In genomic region chr3:9914559-9915251, GRCh38 we compare ENCODE assay signal across 8 cellular contexts. TPM values are rescaled to one million over a fixed set of nuclear protein-coding genes. Genes with fewer than 3 reads are reported as not detected.
DNase-seq lines count a peak whose midpoint lies in the region; ATAC-seq, FAIRE-seq and TF ChIP-seq lines count a peak whose summit lies in the region.

No MANE protein-coding gene starts in this region.

- peaks cover 47% of the 10 kb centered on the region for H3K4me1 ChIP-seq in left ventricle myocardium inferior
- H3K4me1 ChIP-seq in mesodermal cell (ENCODE audit: control insufficient read depth, insufficient read depth, low read length, poor library complexity, severe bottlenecking), result peaks cover 12% of the 10 kb centered on the region

- WGBS in adipose tissue, 3 donors, result 19 to 31% (median 22%) methylated on average over 15 of the region's 15 CpGs
- 32 to 39% methylated on average over 9 to 10 of the region's 15 CpGs for WGBS in mesodermal cell (ENCODE audit: insufficient coverage in 2 of 2), 2 experiments

- peaks cover 4% of the 10 kb centered on the region for H3K36me3 ChIP-seq in left ventricle myocardium inferior
- H3K36me3 ChIP-seq in mesodermal cell (ENCODE audit: control insufficient read depth, insufficient read depth, low read length), result peaks cover 8% of the 10 kb centered on the region

- peak overlapping the region; percentile 74 for H3K4me3 ChIP-seq in left ventricle myocardium inferior
- peak overlapping the region; percentile 45 for H3K4me3 ChIP-seq in mesodermal cell (ENCODE audit: extremely low read depth, insufficient read depth, low read length, poor library complexity, severe bottlenecking)

- no peaks in the 10 kb centered on the region for H3K27me3 ChIP-seq in left ventricle myocardium inferior (ENCODE audit: low read depth)

- no peak for FAIRE-seq in H54 (lab: Jason Lieb, UNC)

- H3K9me3 ChIP-seq in left ventricle myocardium inferior (replicated peaks) (no peaks in the 10 kb centered on the region), mesodermal cell (ENCODE audit: control insufficient read depth, low read length) (no peaks in the 10 kb centered on the region)

- ATAC-seq in Right ventricle myocardium superior (ENCODE audit: poor library complexity) (no peak), HG02610 (IDR thresholded peaks at IDR 0.05; ENCODE audit: unreplicated experiment) (no peak), HG02588 (IDR thresholded peaks at IDR 0.05; ENCODE audit: unreplicated experiment) (no peak)

- intact Hi-C loops in left ventricle myocardium inferior (cut with micrococcal nuclease) (no loop called here), Right ventricle myocardium superior (cut with DNase I) (no loop called here)

- TF ChIP-seq CTCF in left ventricle myocardium inferior (IDR thresholded peaks at IDR 0.05; ENCODE audit: borderline replicate concordance), result no peak

- peak overlapping the region; percentile 96 for H3K27ac ChIP-seq in left ventricle myocardium inferior (replicated peaks)
- H3K27ac ChIP-seq in adipose tissue (ENCODE audit: low read depth, low read length), result peak overlapping the region; percentile 17
- H3K27ac ChIP-seq in mesodermal cell (ENCODE audit: low read depth, low read length, severe bottlenecking), result no peak overlapping the region

- no peak for DNase-seq in left ventricle myocardium inferior
- no peak for DNase-seq in Right ventricle myocardium superior
- no peak for DNase-seq in H54 (ENCODE audit: insufficient read length, low spot score)
- no peak for DNase-seq in ecto neural progenitor cell (ENCODE audit: low spot score)

- no peak for TF ChIP-seq POLR2A in H54 (IDR thresholded peaks at IDR 0.05; ENCODE audit: low read depth, low read length)

RNA-seq across cellular contexts. Expression of gene IL17RC, which starts 2.2 kb away (rescaled TPM):
- total RNA-seq in left ventricle myocardium inferior (35.0 TPM), Right ventricle myocardium superior (33.2 TPM)
- 10 to 100 TPM; 20.7 to 71.8 (median 41.2) TPM for polyA plus RNA-seq in adipose tissue
- polyA plus RNA-seq in mesodermal cell (2013, experiment 1 of 2), result 15.4 TPM
- polyA plus RNA-seq in mesodermal cell (2013, experiment 2 of 2), result 13.8 TPM

RNA-seq across cellular contexts. Expression of gene IL17RE, which starts 12.1 kb away (rescaled TPM):
- total RNA-seq in left ventricle myocardium inferior (0.58 TPM), Right ventricle myocardium superior (0.46 TPM)
- polyA plus RNA-seq in adipose tissue, result 1 to 10 TPM; 6.4 to 7.3 (median 6.7) TPM
- polyA plus RNA-seq in mesodermal cell (2013, experiment 1 of 2), result 3.3 TPM
- 2.8 TPM for polyA plus RNA-seq in mesodermal cell (2013, experiment 2 of 2)

RNA-seq across cellular contexts. Expression of gene CRELD1, which starts 18.9 kb away (rescaled TPM):
- total RNA-seq in left ventricle myocardium inferior, result 72.3 TPM
- 63.9 TPM for total RNA-seq in Right ventricle myocardium superior
- polyA plus RNA-seq in adipose tissue, result 10 to 100 TPM; 28.4 to 36.0 (median 33.8) TPM
- 47.8 TPM for polyA plus RNA-seq in mesodermal cell (2013, experiment 1 of 2)
- 38.3 TPM for polyA plus RNA-seq in mesodermal cell (2013, experiment 2 of 2)

RNA-seq across cellular contexts. Expression of gene JAGN1, which starts 24.3 kb away (rescaled TPM):
- total RNA-seq in left ventricle myocardium inferior (17.5 TPM), Right ventricle myocardium superior (18.8 TPM)
- polyA plus RNA-seq in adipose tissue, result 10 to 100 TPM; 33.7 to 58.7 (median 39.5) TPM
- 40.6 TPM for polyA plus RNA-seq in mesodermal cell (2013, experiment 1 of 2)
- 38.7 TPM for polyA plus RNA-seq in mesodermal cell (2013, experiment 2 of 2)

RNA-seq across cellular contexts. Expression of gene CIDEC, which starts 34.7 kb away (rescaled TPM):
- total RNA-seq in left ventricle myocardium inferior (0.36 TPM), Right ventricle myocardium superior (4.0 TPM)
- polyA plus RNA-seq in adipose tissue, result 1,000 to 10,000 TPM in 1 of 3 donors, 100 to 1,000 TPM in 2; 128 to 1,587 (median 499) TPM
- not detected for polyA plus RNA-seq in mesodermal cell (2013, experiment 1 of 2)
- not detected for polyA plus RNA-seq in mesodermal cell (2013, experiment 2 of 2)
